In genomic region chr13:107434347-107434746, GRCh38 we compare ENCODE assay signal across 33 cellular contexts.
DNase-seq lines count a peak whose midpoint lies in the region; ATAC-seq, FAIRE-seq and TF ChIP-seq lines count a peak whose summit lies in the region.
"Had no signal": no experiment of that assay in that cellular context is flagged by ENCODE, and none has a peak within 500 bp of the region (broad histone marks: within the 10 kb centered on the region; RNA-seq: fewer than 3 reads in every experiment).

No MANE protein-coding gene starts in this region.

- H3K4me3 ChIP-seq in IMR-90 (ENCODE audit: insufficient read depth, low read depth, low read length) (no peak overlapping the region), mesenchymal stem cell (ENCODE audit: insufficient read depth in 1 of 2, low read depth in 1 of 2, low read length in 2 of 2) (no peak overlapping the region)
- H3K4me3 ChIP-seq: A549; BLaER1; BLaER1 treated with 17β-estradiol and CSF1 and Interleukin-3, amounts not matched to agents 10 nM and 100 nM had no signal

- H2BK20ac ChIP-seq in IMR-90 (ENCODE audit: low read depth, low read length) = no peak overlapping the region

- CTCF ChIA-PET in IMR-90 (lab: Yijun Ruan, JAX) = no interaction called here

- dilution Hi-C loops in IMR-90 (cut with HindIII; ENCODE audit: low sequenced_read_pairs, unreplicated experiment) = no loop called here

- no peaks in the 10 kb centered on the region for H3K27me3 ChIP-seq in IMR-90 (ENCODE audit: control insufficient read depth, insufficient read depth, low read length)
- no peaks in the 10 kb centered on the region for H3K27me3 ChIP-seq in mesenchymal stem cell (ENCODE audit: control insufficient read depth in 1 of 2, insufficient read depth in 1 of 2, low read length in 2 of 2)
- H3K27me3 ChIP-seq: BE2C; BLaER1; BLaER1 treated with 17β-estradiol and CSF1 and Interleukin-3, amounts not matched to agents 10 nM and 100 nM had no signal

- H3K9ac ChIP-seq in IMR-90 (ENCODE audit: low read depth, low read length) (no peak overlapping the region), mesenchymal stem cell (ENCODE audit: low read length) (no peak overlapping the region)
- H3K9ac ChIP-seq: BLaER1; BLaER1 treated with 17β-estradiol and CSF1 and Interleukin-3, amounts not matched to agents 10 nM and 100 nM had no signal

- no peak overlapping the region for H3K14ac ChIP-seq in IMR-90 (replicated peaks; ENCODE audit: low read depth, low read length)
- no peak overlapping the region for H3K14ac ChIP-seq in mesenchymal stem cell (ENCODE audit: low read length in 2 of 2)

- no peak overlapping the region for H4K5ac ChIP-seq in IMR-90 (ENCODE audit: low read depth, low read length)

- peak; percentile 53; the same call in 1 of the 2 replicates for ATAC-seq in IMR-90 (ENCODE audit: low read depth)
- ATAC-seq: A549; CD8-positive, alpha-beta T cell had no signal

- H2BK12ac ChIP-seq in mesenchymal stem cell (ENCODE audit: low read length in 2 of 2) = no peak overlapping the region

- peaks cover 1% of the 10 kb centered on the region; the same call in 1 of the 2 replicates for H3K36me3 ChIP-seq in IMR-90 (ENCODE audit: control insufficient read depth, insufficient read depth, low read length)
- no peaks in the 10 kb centered on the region for H3K36me3 ChIP-seq in mesenchymal stem cell (ENCODE audit: control insufficient read depth in 1 of 2, insufficient read depth in 2 of 2, low read depth in 1 of 2, low read length in 2 of 2)
- H3K36me3 ChIP-seq: BLaER1; BLaER1 treated with 17β-estradiol and CSF1 and Interleukin-3, amounts not matched to agents 10 nM and 100 nM had no signal

- no peak overlapping the region for H3K23ac ChIP-seq in IMR-90 (ENCODE audit: low read depth, low read length)
- no peak overlapping the region for H3K23ac ChIP-seq in mesenchymal stem cell (ENCODE audit: low read length in 2 of 2)

- no peak for DNase-seq in H54 (ENCODE audit: insufficient read length, low spot score)
- peak; percentile 49 for DNase-seq in IMR-90
- peak; percentile 51 for DNase-seq in mesenchymal stem cell
- no peak for DNase-seq in NCI-H1092 (lab: John Stamatoyannopoulos, UW)
- no peak for DNase-seq in NAMALWA (ENCODE audit: low spot score)
- no peak for DNase-seq in NCI-H82 (lab: John Stamatoyannopoulos, UW)
- DNase-seq: 8988T; ACHN; AML-193; BE2C; C1 segment of cervical spinal cord; Caco-2; Calu3; CD4-positive, alpha-beta memory T cell; CD4-positive, alpha-beta T cell; CD4-positive, CD25-positive, alpha-beta regulatory T cell; CD8-positive, alpha-beta memory T cell; CD8-positive, alpha-beta T cell; COR-L47; DMS 273 treated with DMSO at 0.1 percent for 48 hours; DMS153; DMS53; DMS79; DMS79 treated with DMSO at 0.1 percent for 48 hours; DND-41; EL had no signal

- no peak overlapping the region for H2BK5ac ChIP-seq in IMR-90 (ENCODE audit: low read depth, low read length, poor library complexity, severe bottlenecking)
- no peak overlapping the region for H2BK5ac ChIP-seq in mesenchymal stem cell (ENCODE audit: low read depth, low read length, poor library complexity, severe bottlenecking)

- no peaks in the 10 kb centered on the region for H3K9me1 ChIP-seq in IMR-90 (ENCODE audit: insufficient read depth, low read length)

- H3K79me1 ChIP-seq in IMR-90 (ENCODE audit: low read depth in 1 of 2, low read length in 2 of 2) (peaks cover 11% of the 10 kb centered on the region in 2 experiments; a peak in 3 of 4 replicates), mesenchymal stem cell (replicated peaks; ENCODE audit: low read length, poor library complexity, severe bottlenecking) (peaks cover 28% of the 10 kb centered on the region)

- TF ChIP-seq RAD21 in IMR-90 (IDR thresholded peaks at IDR 0.05; ENCODE audit: low read length) = no peak

- peak; percentile 90 for FAIRE-seq in H54 (lab: Jason Lieb, UNC)
- FAIRE-seq: A204.1, A549, D721Med had no signal

- H3K27ac ChIP-seq in IMR-90 (ENCODE audit: insufficient read depth, low read length) (no peak overlapping the region), mesenchymal stem cell (ENCODE audit: low read length, poor library complexity, severe bottlenecking) (no peak overlapping the region)
- H3K27ac ChIP-seq: 22Rv1; A549; BLaER1; BLaER1 treated with 17β-estradiol and CSF1 and Interleukin-3, amounts not matched to agents 10 nM and 100 nM; C4-2B had no signal

- H4K8ac ChIP-seq in IMR-90 (ENCODE audit: low read depth in 2 of 2, low read length in 2 of 2) = no peak overlapping the region
- H4K8ac ChIP-seq in mesenchymal stem cell (ENCODE audit: low read length) = no peak overlapping the region

- H3K9me3 ChIP-seq in IMR-90 (ENCODE audit: control insufficient read depth, insufficient read depth, low read length) (no peaks in the 10 kb centered on the region), mesenchymal stem cell (ENCODE audit: control insufficient read depth, low read length) (no peaks in the 10 kb centered on the region)
- H3K9me3 ChIP-seq: A549; BE2C; BLaER1; BLaER1 treated with 17β-estradiol and CSF1 and Interleukin-3, amounts not matched to agents 10 nM and 100 nM; Caco-2 had no signal

- H4K20me1 ChIP-seq in IMR-90 (ENCODE audit: insufficient read depth, low read length) = no peaks in the 10 kb centered on the region
- H4K20me1 ChIP-seq: BLaER1; BLaER1 treated with 17β-estradiol and CSF1 and Interleukin-3, amounts not matched to agents 10 nM and 100 nM had no signal

- WGBS in IMR-90 (ENCODE audit: extremely low coverage in 2 of 2, insufficient read length in 1 of 2), 2 experiments = no CpG with 5 or more reads among the region's 4 CpGs
- 93% methylated on average over 3 of the region's 4 CpGs for WGBS in mesenchymal stem cell

- H3K4me2 ChIP-seq in IMR-90 (ENCODE audit: low read depth, low read length) (no peak overlapping the region), mesenchymal stem cell (ENCODE audit: low read length, poor library complexity, severe bottlenecking) (no peak overlapping the region)
- H3K4me2 ChIP-seq: A549; BLaER1; BLaER1 treated with 17β-estradiol and CSF1 and Interleukin-3, amounts not matched to agents 10 nM and 100 nM had no signal

- no peak overlapping the region for H2AFZ ChIP-seq in IMR-90 (replicated peaks; ENCODE audit: low read length, poor library complexity)
- H2AFZ ChIP-seq in mesenchymal stem cell (ENCODE audit: low read depth, low read length) = no peak overlapping the region

- H4K91ac ChIP-seq in IMR-90 (ENCODE audit: insufficient read depth, low read depth, low read length) (no peak overlapping the region), mesenchymal stem cell (ENCODE audit: low read length) (no peak overlapping the region)

- TF ChIP-seq POLR2A in H54 (IDR thresholded peaks at IDR 0.05; ENCODE audit: low read depth, low read length) (no peak), IMR-90 (IDR thresholded peaks at IDR 0.05; ENCODE audit: low read depth, low read length) (no peak)

- no peak overlapping the region for H3K56ac ChIP-seq in IMR-90 (ENCODE audit: extremely low read depth, insufficient read depth, low read length)

- H3K18ac ChIP-seq in IMR-90 (ENCODE audit: low read depth, low read length) = no peak overlapping the region
- no peak overlapping the region for H3K18ac ChIP-seq in mesenchymal stem cell (ENCODE audit: low read depth in 1 of 2, low read length in 2 of 2)

- POLR2A ChIA-PET in IMR-90 (lab: Charles Lee; ENCODE audit: unreplicated experiment) = no interaction called here

- H2AK9ac ChIP-seq in IMR-90 (replicated peaks; ENCODE audit: low read depth, low read length, poor library complexity) = no peak overlapping the region

- TF ChIP-seq CTCF in IMR-90 (conservative IDR thresholded peaks at IDR 0.05; ENCODE audit: low read depth, low read length) = no peak

- H3K4me1 ChIP-seq in IMR-90 (ENCODE audit: control insufficient read depth, insufficient read depth, low read length) (0 out of 2 replicates have a peak, but pooled peaks cover 2% of the 10 kb centered on the region), mesenchymal stem cell (ENCODE audit: control insufficient read depth, insufficient read depth, low read depth, low read length) (peaks cover 2% of the 10 kb centered on the region)
- H3K4me1 ChIP-seq: A549; BLaER1; BLaER1 treated with 17β-estradiol and CSF1 and Interleukin-3, amounts not matched to agents 10 nM and 100 nM; Caco-2 had no signal

- no peak overlapping the region for H3K4ac ChIP-seq in IMR-90 (ENCODE audit: low read depth, low read length)
- H3K4ac ChIP-seq in mesenchymal stem cell (ENCODE audit: low read depth in 1 of 2, low read length in 2 of 2) = no peak overlapping the region

- no peak overlapping the region for H2BK15ac ChIP-seq in IMR-90 (ENCODE audit: low read depth, low read length)
- no peak overlapping the region for H2BK15ac ChIP-seq in mesenchymal stem cell (ENCODE audit: low read depth, poor library complexity, severe bottlenecking)

- intact Hi-C loops in IMR-90 (cut with micrococcal nuclease) = no loop called here

- no peak overlapping the region for H2AK5ac ChIP-seq in IMR-90 (ENCODE audit: low read depth, low read length)
- H2AK5ac ChIP-seq in mesenchymal stem cell (ENCODE audit: low read length, severe bottlenecking) = no peak overlapping the region

- H2BK120ac ChIP-seq in IMR-90 (ENCODE audit: low read depth, low read length) (no peak overlapping the region), mesenchymal stem cell (ENCODE audit: low read depth, low read length) (no peak overlapping the region)

- in situ Hi-C loops in IMR-90 (cut with MboI; ENCODE audit: low sequenced_read_pairs) = no loop called here

- no TSS peak for BruUV-seq in IMR-90 (replicated peaks; lab: Mats Ljungman, UMichigan)

TF ChIP-seq in IMR-90, 13 proteins besides CTCF, POLR2A, EP300 and RAD21:
- TF ChIP-seq NFE2L2 (IDR thresholded peaks at IDR 0.05; ENCODE audit: low read depth, low read length) = no peak
- TF ChIP-seq MAZ (IDR thresholded peaks at IDR 0.05; ENCODE audit: borderline replicate concordance, low read depth, low read length) = no peak
- no peak for TF ChIP-seq FOS (IDR thresholded peaks at IDR 0.05; ENCODE audit: low read depth, low read length)
- no peak for TF ChIP-seq CHD1 (IDR thresholded peaks at IDR 0.05; ENCODE audit: low read depth, low read length)
- no peak for TF ChIP-seq BHLHE40 (IDR thresholded peaks at IDR 0.05; ENCODE audit: low read depth, low read length)
- no peak for TF ChIP-seq MXI1 (IDR thresholded peaks at IDR 0.05; ENCODE audit: borderline replicate concordance, low read depth, low read length)
- TF ChIP-seq CEBPB (IDR thresholded peaks at IDR 0.05; ENCODE audit: low read depth, low read length) = no peak
- TF ChIP-seq USF2 (IDR thresholded peaks at IDR 0.05; ENCODE audit: low read depth, low read length) = no peak
- TF ChIP-seq RCOR1 (IDR thresholded peaks at IDR 0.05; ENCODE audit: insufficient replicate concordance, low read length) = no peak
- TF ChIP-seq RFX5 (IDR thresholded peaks at IDR 0.05; ENCODE audit: low read depth, low read length) = no peak
TF ChIP-seq in IMR-90: peak in this region for 0.

Comparison
In these comparisons a context has a peak if more than half of its experiments do, and no peak if none do; other contexts are left out.
1. DNase-seq: peak in IMR-90 (single experiment) and mesenchymal stem cell (single experiment); none in H54 (single experiment), NCI-H1092 (single experiment), NAMALWA (single experiment) and NCI-H82 (single experiment).